In genomic region chrX:135520553-135521404, GRCh38 we compare ENCODE assay signal across 1 cellular context.
TF ChIP-seq lines count a peak whose summit lies in the region.

TSS of gene INTS6L (plus strand) at chrX:135520660. CDS start at chrX:135520993, 333 bp downstream.

TF ChIP-seq in HEK293, 187 proteins besides CTCF, POLR2A, EP300 and RAD21 (continued from another document and continues in another):
- peak; percentile 66; the same call in 1 of the 2 replicates for TF ChIP-seq ZNF366 (tag by site-specific recombination; conservative IDR thresholded peaks at IDR 0.05)
- no peak for TF ChIP-seq ZNF394 (tag by site-specific recombination; IDR thresholded peaks at IDR 0.05; ENCODE audit: borderline replicate concordance)
- no peak for TF ChIP-seq ZNF132 (tag by site-specific recombination; IDR thresholded peaks at IDR 0.05; ENCODE audit: borderline replicate concordance)
- no peak for TF ChIP-seq ZBTB7A (tag by site-specific recombination; IDR thresholded peaks at IDR 0.05; ENCODE audit: low read depth)
- TF ChIP-seq SCRT1 (tag by site-specific recombination; IDR thresholded peaks at IDR 0.05; ENCODE audit: borderline replicate concordance), result no peak
- no peak for TF ChIP-seq ZNF416 (tag by site-specific recombination; IDR thresholded peaks at IDR 0.05)
- TF ChIP-seq ZNF48 (tag by site-specific recombination; IDR thresholded peaks at IDR 0.05), result no peak
- TF ChIP-seq GLIS2 (tag by site-specific recombination; IDR thresholded peaks at IDR 0.05), result peak; percentile 22; the same call in 1 of the 2 replicates
- TF ChIP-seq, protein P1, sequence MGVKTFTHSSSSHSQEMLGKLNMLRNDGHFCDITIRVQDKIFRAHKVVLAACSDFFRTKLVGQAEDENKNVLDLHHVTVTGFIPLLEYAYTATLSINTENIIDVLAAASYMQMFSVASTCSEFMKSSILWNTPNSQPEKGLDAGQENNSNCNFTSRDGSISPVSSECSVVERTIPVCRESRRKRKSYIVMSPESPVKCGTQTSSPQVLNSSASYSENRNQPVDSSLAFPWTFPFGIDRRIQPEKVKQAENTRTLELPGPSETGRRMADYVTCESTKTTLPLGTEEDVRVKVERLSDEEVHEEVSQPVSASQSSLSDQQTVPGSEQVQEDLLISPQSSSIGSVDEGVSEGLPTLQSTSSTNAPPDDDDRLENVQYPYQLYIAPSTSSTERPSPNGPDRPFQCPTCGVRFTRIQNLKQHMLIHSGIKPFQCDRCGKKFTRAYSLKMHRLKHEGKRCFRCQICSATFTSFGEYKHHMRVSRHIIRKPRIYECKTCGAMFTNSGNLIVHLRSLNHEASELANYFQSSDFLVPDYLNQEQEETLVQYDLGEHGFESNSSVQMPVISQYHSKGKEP (tag by site-specific recombination; IDR thresholded peaks at IDR 0.05), result no peak
- TF ChIP-seq ZSCAN30 (tag by site-specific recombination; IDR thresholded peaks at IDR 0.05), result no peak
- TF ChIP-seq, protein P2, sequence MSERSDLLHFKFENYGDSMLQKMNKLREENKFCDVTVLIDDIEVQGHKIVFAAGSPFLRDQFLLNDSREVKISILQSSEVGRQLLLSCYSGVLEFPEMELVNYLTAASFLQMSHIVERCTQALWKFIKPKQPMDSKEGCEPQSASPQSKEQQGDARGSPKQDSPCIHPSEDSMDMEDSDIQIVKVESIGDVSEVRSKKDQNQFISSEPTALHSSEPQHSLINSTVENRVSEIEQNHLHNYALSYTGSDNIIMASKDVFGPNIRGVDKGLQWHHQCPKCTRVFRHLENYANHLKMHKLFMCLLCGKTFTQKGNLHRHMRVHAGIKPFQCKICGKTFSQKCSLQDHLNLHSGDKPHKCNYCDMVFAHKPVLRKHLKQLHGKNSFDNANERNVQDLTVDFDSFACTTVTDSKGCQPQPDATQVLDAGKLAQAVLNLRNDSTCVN (tag by site-specific recombination; optimal IDR thresholded peaks at IDR 0.05), result peak; percentile 49
- TF ChIP-seq ZNF548 (tag by site-specific recombination; IDR thresholded peaks at IDR 0.05), result no peak
- TF ChIP-seq MEIS1 (CRISPR knock-in tag; IDR thresholded peaks at IDR 0.05; ENCODE audit: borderline replicate concordance), result no peak
- no peak for TF ChIP-seq ZNF175 (tag by site-specific recombination; IDR thresholded peaks at IDR 0.05)
- TF ChIP-seq, protein P3, sequence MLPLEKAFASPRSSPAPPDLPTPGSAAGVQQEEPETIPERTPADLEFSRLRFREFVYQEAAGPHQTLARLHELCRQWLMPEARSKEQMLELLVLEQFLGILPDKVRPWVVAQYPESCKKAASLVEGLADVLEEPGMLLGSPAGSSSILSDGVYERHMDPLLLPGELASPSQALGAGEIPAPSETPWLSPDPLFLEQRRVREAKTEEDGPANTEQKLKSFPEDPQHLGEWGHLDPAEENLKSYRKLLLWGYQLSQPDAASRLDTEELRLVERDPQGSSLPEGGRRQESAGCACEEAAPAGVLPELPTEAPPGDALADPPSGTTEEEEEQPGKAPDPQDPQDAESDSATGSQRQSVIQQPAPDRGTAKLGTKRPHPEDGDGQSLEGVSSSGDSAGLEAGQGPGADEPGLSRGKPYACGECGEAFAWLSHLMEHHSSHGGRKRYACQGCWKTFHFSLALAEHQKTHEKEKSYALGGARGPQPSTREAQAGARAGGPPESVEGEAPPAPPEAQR (tag by site-specific recombination; IDR thresholded peaks at IDR 0.05), result no peak
- TF ChIP-seq GFI1B (tag by site-specific recombination; IDR thresholded peaks at IDR 0.05), result no peak
- TF ChIP-seq, protein P4, sequence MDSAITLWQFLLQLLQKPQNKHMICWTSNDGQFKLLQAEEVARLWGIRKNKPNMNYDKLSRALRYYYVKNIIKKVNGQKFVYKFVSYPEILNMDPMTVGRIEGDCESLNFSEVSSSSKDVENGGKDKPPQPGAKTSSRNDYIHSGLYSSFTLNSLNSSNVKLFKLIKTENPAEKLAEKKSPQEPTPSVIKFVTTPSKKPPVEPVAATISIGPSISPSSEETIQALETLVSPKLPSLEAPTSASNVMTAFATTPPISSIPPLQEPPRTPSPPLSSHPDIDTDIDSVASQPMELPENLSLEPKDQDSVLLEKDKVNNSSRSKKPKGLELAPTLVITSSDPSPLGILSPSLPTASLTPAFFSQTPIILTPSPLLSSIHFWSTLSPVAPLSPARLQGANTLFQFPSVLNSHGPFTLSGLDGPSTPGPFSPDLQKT (IDR thresholded peaks at IDR 0.05; ENCODE audit: borderline replicate concordance, low read depth, low read length), result no peak
- TF ChIP-seq HIC1 (tag by site-specific recombination; IDR thresholded peaks at IDR 0.05), result no peak
- TF ChIP-seq SALL2 (tag by site-specific recombination; IDR thresholded peaks at IDR 0.05; ENCODE audit: borderline replicate concordance), result no peak
- TF ChIP-seq IKZF3 (tag by site-specific recombination; IDR thresholded peaks at IDR 0.05), result no peak
- no peak for TF ChIP-seq ZNF514 (tag by site-specific recombination; IDR thresholded peaks at IDR 0.05)
- no peak for TF ChIP-seq ZBTB49 (tag by site-specific recombination; IDR thresholded peaks at IDR 0.05; ENCODE audit: low read depth)
- TF ChIP-seq BCL11B (tag by site-specific recombination; IDR thresholded peaks at IDR 0.05; ENCODE audit: low read depth), result no peak
- no peak for TF ChIP-seq ZNF302 (tag by site-specific recombination; IDR thresholded peaks at IDR 0.05; ENCODE audit: low read depth)
- TF ChIP-seq ZNF184 (tag by site-specific recombination; IDR thresholded peaks at IDR 0.05), result no peak
- TF ChIP-seq, protein P5, sequence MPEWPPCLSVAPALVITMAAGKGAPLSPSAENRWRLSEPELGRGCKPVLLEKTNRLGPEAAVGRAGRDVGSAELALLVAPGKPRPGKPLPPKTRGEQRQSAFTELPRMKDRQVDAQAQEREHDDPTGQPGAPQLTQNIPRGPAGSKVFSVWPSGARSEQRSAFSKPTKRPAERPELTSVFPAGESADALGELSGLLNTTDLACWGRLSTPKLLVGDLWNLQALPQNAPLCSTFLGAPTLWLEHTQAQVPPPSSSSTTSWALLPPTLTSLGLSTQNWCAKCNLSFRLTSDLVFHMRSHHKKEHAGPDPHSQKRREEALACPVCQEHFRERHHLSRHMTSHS (tag by site-specific recombination; IDR thresholded peaks at IDR 0.05), result no peak
- no peak for TF ChIP-seq KLF10 (tag by site-specific recombination; IDR thresholded peaks at IDR 0.05)
- no peak for TF ChIP-seq KLF1 (tag by site-specific recombination; IDR thresholded peaks at IDR 0.05)
- TF ChIP-seq EGR2 (tag by site-specific recombination; IDR thresholded peaks at IDR 0.05; ENCODE audit: low read depth), result peak; percentile 40; the same call in 1 of the 2 replicates
- TF ChIP-seq GLI2 (tag by site-specific recombination; IDR thresholded peaks at IDR 0.05; ENCODE audit: borderline replicate concordance, low read depth), result no peak
- TF ChIP-seq ZFP41 (tag by site-specific recombination; IDR thresholded peaks at IDR 0.05; ENCODE audit: borderline replicate concordance), result no peak
- TF ChIP-seq SCRT2 (tag by site-specific recombination; IDR thresholded peaks at IDR 0.05), result no peak
- no peak for TF ChIP-seq ZNF776 (tag by site-specific recombination; IDR thresholded peaks at IDR 0.05; ENCODE audit: borderline replicate concordance)
- no peak for TF ChIP-seq ZSCAN23 (tag by site-specific recombination; IDR thresholded peaks at IDR 0.05)
- no peak for TF ChIP-seq ZNF791 (tag by site-specific recombination; IDR thresholded peaks at IDR 0.05)
- TF ChIP-seq KLF16 (tag by site-specific recombination; IDR thresholded peaks at IDR 0.05), result peak; percentile 73; the same call in 1 of the 2 replicates
- TF ChIP-seq, protein P6, sequence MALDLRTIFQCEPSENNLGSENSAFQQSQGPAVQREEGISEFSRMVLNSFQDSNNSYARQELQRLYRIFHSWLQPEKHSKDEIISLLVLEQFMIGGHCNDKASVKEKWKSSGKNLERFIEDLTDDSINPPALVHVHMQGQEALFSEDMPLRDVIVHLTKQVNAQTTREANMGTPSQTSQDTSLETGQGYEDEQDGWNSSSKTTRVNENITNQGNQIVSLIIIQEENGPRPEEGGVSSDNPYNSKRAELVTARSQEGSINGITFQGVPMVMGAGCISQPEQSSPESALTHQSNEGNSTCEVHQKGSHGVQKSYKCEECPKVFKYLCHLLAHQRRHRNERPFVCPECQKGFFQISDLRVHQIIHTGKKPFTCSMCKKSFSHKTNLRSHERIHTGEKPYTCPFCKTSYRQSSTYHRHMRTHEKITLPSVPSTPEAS (tag by site-specific recombination; IDR thresholded peaks at IDR 0.05), result peak; percentile 58
- no peak for TF ChIP-seq REPIN1 (tag by site-specific recombination; IDR thresholded peaks at IDR 0.05; ENCODE audit: low read depth)
- 0 out of 2 replicates have a peak, but pooled peaks have one; percentile 69 for TF ChIP-seq ZBTB48 (tag by site-specific recombination; IDR thresholded peaks at IDR 0.05)
- no peak for TF ChIP-seq ZNF677 (tag by site-specific recombination; IDR thresholded peaks at IDR 0.05)
- TF ChIP-seq SP3 (tag by site-specific recombination; IDR thresholded peaks at IDR 0.05), result peak; percentile 61
- no peak for TF ChIP-seq ZNF530 (tag by site-specific recombination; IDR thresholded peaks at IDR 0.05; ENCODE audit: low read depth)
- no peak for TF ChIP-seq ZNF777 (tag by site-specific recombination; IDR thresholded peaks at IDR 0.05; ENCODE audit: borderline replicate concordance)
- TF ChIP-seq, protein P7, sequence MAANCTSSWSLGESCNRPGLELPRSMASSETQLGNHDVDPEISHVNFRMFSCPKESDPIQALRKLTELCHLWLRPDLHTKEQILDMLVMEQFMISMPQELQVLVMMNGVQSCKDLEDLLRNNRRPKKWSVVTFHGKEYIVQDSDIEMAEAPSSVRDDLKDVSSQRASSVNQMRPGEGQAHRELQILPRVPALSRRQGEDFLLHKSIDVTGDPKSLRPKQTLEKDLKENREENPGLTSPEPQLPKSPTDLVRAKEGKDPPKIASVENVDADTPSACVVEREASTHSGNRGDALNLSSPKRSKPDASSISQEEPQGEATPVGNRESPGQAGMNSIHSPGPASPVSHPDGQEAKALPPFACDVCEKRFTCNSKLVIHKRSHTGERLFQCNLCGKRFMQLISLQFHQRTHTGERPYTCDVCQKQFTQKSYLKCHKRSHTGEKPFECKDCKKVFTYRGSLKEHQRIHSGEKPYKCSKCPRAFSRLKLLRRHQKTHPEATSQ (tag by site-specific recombination; IDR thresholded peaks at IDR 0.05), result no peak
- no peak for TF ChIP-seq ZBTB6 (tag by site-specific recombination; IDR thresholded peaks at IDR 0.05)
- no peak for TF ChIP-seq ZNF146 (tag by site-specific recombination; IDR thresholded peaks at IDR 0.05)
- no peak for TF ChIP-seq ZNF223 (tag by site-specific recombination; IDR thresholded peaks at IDR 0.05)
- TF ChIP-seq ZNF133 (tag by site-specific recombination; IDR thresholded peaks at IDR 0.05), result no peak
- TF ChIP-seq ZBTB21 (tag by site-specific recombination; IDR thresholded peaks at IDR 0.05), result 0 out of 2 replicates have a peak, but pooled peaks have one; percentile 25
- no peak for TF ChIP-seq ZNF157 (tag by site-specific recombination; IDR thresholded peaks at IDR 0.05)
- TF ChIP-seq ZNF658 (tag by site-specific recombination; IDR thresholded peaks at IDR 0.05), result no peak
- no peak for TF ChIP-seq ZNF654 (tag by site-specific recombination; IDR thresholded peaks at IDR 0.05; ENCODE audit: low read depth)
- no peak for TF ChIP-seq ZNF324 (tag by site-specific recombination; IDR thresholded peaks at IDR 0.05)
- no peak for TF ChIP-seq ZNF112 (tag by site-specific recombination; IDR thresholded peaks at IDR 0.05)
- TF ChIP-seq GLIS1 (tag by site-specific recombination; IDR thresholded peaks at IDR 0.05), result no peak
- no peak; the same call in 1 of the 2 replicates for TF ChIP-seq ZNF660 (tag by site-specific recombination; IDR thresholded peaks at IDR 0.05)
- no peak for TF ChIP-seq ZNF37A (tag by site-specific recombination; IDR thresholded peaks at IDR 0.05)
